ENCODE assay signal across 11 cellular contexts in the genomic region with DNA sequence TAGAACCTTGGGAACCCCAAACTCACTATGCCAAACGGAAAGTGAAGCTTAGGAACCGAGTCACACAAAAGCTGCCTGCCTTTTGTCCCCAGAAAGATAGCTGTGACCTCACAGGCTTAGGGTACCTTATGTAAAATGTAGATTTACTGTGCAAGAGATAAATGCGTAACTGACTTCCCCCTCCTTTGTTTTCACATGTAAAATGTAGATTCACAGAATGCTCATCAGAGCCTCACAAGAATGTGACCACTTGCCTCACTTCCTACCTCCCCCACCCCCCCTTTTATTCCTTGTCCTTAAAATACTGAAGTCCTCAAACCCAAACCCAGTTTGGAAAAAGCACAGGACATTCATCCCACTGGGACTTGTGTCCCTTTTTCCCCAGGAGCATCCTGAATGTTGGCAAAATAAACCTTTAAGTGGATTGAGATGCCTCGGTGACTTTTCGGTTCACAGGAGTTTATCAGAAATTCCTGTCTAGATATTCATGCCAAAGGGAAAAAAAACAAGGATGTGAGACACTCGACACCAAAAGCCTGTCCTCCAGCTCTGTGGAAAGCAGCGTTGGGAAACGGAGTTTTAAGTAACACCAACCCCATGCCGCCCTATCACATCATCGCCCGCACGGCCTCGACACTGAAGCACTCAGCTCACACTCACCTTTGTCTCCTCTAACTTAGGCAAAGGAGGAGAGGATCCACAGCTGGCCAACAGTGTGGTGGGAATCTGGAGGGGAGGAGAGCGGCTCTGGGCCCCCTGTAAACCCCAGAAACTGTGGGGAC. TPM values are rescaled to one million over a fixed set of nuclear protein-coding genes. Genes with fewer than 3 reads are reported as not detected.
DNase-seq lines count a peak whose midpoint lies in the region; ATAC-seq, FAIRE-seq and TF ChIP-seq lines count a peak whose summit lies in the region.
"Had no signal": no experiment of that assay in that cellular context is flagged by ENCODE, and none has a peak within 500 bp of the region (broad histone marks: within the 10 kb centered on the region; RNA-seq: fewer than 3 reads in every experiment).

No MANE protein-coding gene starts in this region.

- intact Hi-C loops in adrenal gland (cut with DNase I) = no loop called here

- WGBS in adrenal gland, 4 donors = 67 to 75% (median 73%) methylated on average over 14 of the region's 14 CpGs
- 52 to 56% methylated on average over 5 to 13 of the region's 14 CpGs for WGBS in gastroesophageal sphincter (ENCODE audit: low coverage in 1 of 2), 2 donors

- H3K4me1 ChIP-seq in adrenal gland (replicated peaks in 1 of 2) = peaks cover 26 to 49% of the 10 kb centered on the region in 2 donors
- peaks cover 18 to 100% (median 32%) of the 10 kb centered on the region in 3 donors for H3K4me1 ChIP-seq in gastroesophageal sphincter
- peaks cover 42% of the 10 kb centered on the region for H3K4me1 ChIP-seq in rectal smooth muscle tissue (ENCODE audit: control insufficient read depth, insufficient read depth, low read length)

- no peak overlapping the region for H3K4me3 ChIP-seq in adrenal gland
- no peak overlapping the region for H3K4me3 ChIP-seq in gastroesophageal sphincter
- H3K4me3 ChIP-seq in rectal smooth muscle tissue (ENCODE audit: low read length) = no peak overlapping the region

- H3K36me3 ChIP-seq in adrenal gland (replicated peaks in 1 of 2) (no peaks in the 10 kb centered on the region), gastroesophageal sphincter (no peaks in the 10 kb centered on the region), rectal smooth muscle tissue (ENCODE audit: control insufficient read depth, insufficient read depth, low read length) (no peaks in the 10 kb centered on the region)

- H3K9ac ChIP-seq in rectal smooth muscle tissue (ENCODE audit: low read length) = no peak overlapping the region

- ATAC-seq in gastroesophageal sphincter (no peak), omental fat pad (ENCODE audit: low FRiP score) (no peak)

- TF ChIP-seq POLR2A in adrenal gland (IDR thresholded peaks at IDR 0.05) (no peak), gastroesophageal sphincter (IDR thresholded peaks at IDR 0.05) (no peak)

- H3K27me3 ChIP-seq in adrenal gland (no peaks in the 10 kb centered on the region), gastroesophageal sphincter (no peaks in the 10 kb centered on the region), rectal smooth muscle tissue (ENCODE audit: control insufficient read depth, insufficient read depth, low read length) (no peaks in the 10 kb centered on the region)

- TF ChIP-seq CTCF in adrenal gland (IDR thresholded peaks at IDR 0.05) (no peak), gastroesophageal sphincter (IDR thresholded peaks at IDR 0.05) (no peak), omental fat pad (IDR thresholded peaks at IDR 0.05) (no peak)

- peak; percentile 45 for FAIRE-seq in G401.6 (lab: Jason Lieb, UNC)
- FAIRE-seq: islet of Langerhans had no signal

- H3K27ac ChIP-seq in adrenal gland (peak overlapping the region in 1 of 5 donors; percentile 64), gastroesophageal sphincter (peak overlapping the region; percentile 48 to 83 (median 80)), rectal smooth muscle tissue (ENCODE audit: low read depth, low read length) (peak overlapping the region; percentile 41)

- H3K9me3 ChIP-seq in adrenal gland (replicated peaks in 1 of 3) = no peaks in the 10 kb centered on the region
- H3K9me3 ChIP-seq in gastroesophageal sphincter = no peaks in the 10 kb centered on the region

- DNase-seq in adrenal gland (peak in 4 of 7 donors; percentile 27 to 58 (median 32)), RPMI8226 (no peak), NCI-H2081 treated with DMSO at 0.1 percent for 48 hours (lab: John Stamatoyannopoulos, UW) (no peak), omental fat pad (ENCODE audit: low spot score) (no peak), T1000 (lab: John Stamatoyannopoulos, UW) (no peak)
- DNase-seq: activated CD4-positive, alpha-beta T cell treated with anti-CD3 and anti-CD28 coated beads for 48 hours; COR-L47 had no signal

- TF ChIP-seq EP300 in gastroesophageal sphincter (IDR thresholded peaks at IDR 0.05) = no peak

RNA-seq across cellular contexts. Expression of gene SVIL, which starts 45.9 kb away (rescaled TPM):
- total RNA-seq in adrenal gland = 10 to 100 TPM; 21.2 to 73.1 (median 41.5) TPM
- 10 to 100 TPM in 2 of 3 donors, 1 to 10 TPM in 1; 6.7 to 17.3 (median 12.5) TPM for polyA plus RNA-seq in adrenal gland
- total RNA-seq in gastroesophageal sphincter = 1,000 to 10,000 TPM in 2 of 4 donors, 100 to 1,000 TPM in 2; 585 to 1,262 (median 942) TPM
- total RNA-seq in omental fat pad = 10 to 100 TPM; 22.8 to 44.4 (median 30.5) TPM

Comparison
In these comparisons a context has a peak if more than half of its experiments do, and no peak if none do; other contexts are left out.
1. DNase-seq: peak in adrenal gland (4 of 7); none in RPMI8226 (single experiment), NCI-H2081 treated with DMSO at 0.1 percent for 48 hours (single experiment), omental fat pad (single experiment) and T1000 (single experiment).
2. RNA of gene SVIL, which starts 45.9 kb away (total RNA-seq): 585 to 1,262 TPM in gastroesophageal sphincter; 21.2 to 73.1 TPM in adrenal gland and 22.8 to 44.4 TPM in omental fat pad; every median in the first group is over 4 times any median in the second.